17 cellular contexts compared by ENCODE assay signal in genomic region chr7:99740573-99741437, GRCh38. TPM values are rescaled to one million over a fixed set of nuclear protein-coding genes. Genes with fewer than 3 reads are reported as not detected.
A peak's percentile ranks its signal among the peaks of the same experiment; 100 is the strongest.
DNase-seq lines count a peak whose midpoint lies in the region; ATAC-seq, FAIRE-seq and TF ChIP-seq lines count a peak whose summit lies in the region.
"Had no signal": no experiment of that assay in that cellular context is flagged by ENCODE, and none has a peak within 500 bp of the region (broad histone marks: within the 10 kb centered on the region; RNA-seq: fewer than 3 reads in every experiment).

No MANE protein-coding gene starts in this region.

- POLR2A ChIA-PET in HepG2 (lab: Yijun Ruan, JAX) = interaction anchor here (1.8 kb wide), 1 partner anchor 47 kb away, joined by 12 read pairs; no protein-coding TSS in a partner anchor

- WGBS in adrenal gland, 4 donors = 69 to 85% (median 76%) methylated on average over 5 of the region's 5 CpGs
- 94% methylated on average over 5 of the region's 5 CpGs for WGBS in HepG2 (ENCODE audit: low lambda C conversion rate)

- H3K4me1 ChIP-seq in adrenal gland (replicated peaks in 1 of 2) (no peaks in the 10 kb centered on the region), HepG2 (ENCODE audit: insufficient read depth, low read length) (peaks cover 66% of the 10 kb centered on the region), right atrium auricular region (no peaks in the 10 kb centered on the region)

- no peak overlapping the region; the same call in 1 of the 2 replicates for H3K9ac ChIP-seq in HepG2 (ENCODE audit: insufficient read depth, low read depth, low read length)

- TF ChIP-seq EP300 in HepG2 (IDR thresholded peaks at IDR 0.05; ENCODE audit: low read depth in 2 of 2, low read length in 2 of 2) = no peak
- no peak for TF ChIP-seq EP300 in HepG2 (CRISPR knock-in tag; IDR thresholded peaks at IDR 0.05; ENCODE audit: borderline replicate concordance)

- no peak for FAIRE-seq in HepG2 (lab: Jason Lieb, UNC)
- FAIRE-seq: astrocyte, TTC549 had no signal

- no peak for ATAC-seq in HepG2
- ATAC-seq: effector memory CD8-positive, alpha-beta T cell; Right ventricle myocardium inferior had no signal

- H4K20me1 ChIP-seq in HepG2 (ENCODE audit: insufficient read depth, low read length) = no peaks in the 10 kb centered on the region

- in situ Hi-C loops in HepG2 (cut with HindIII; ENCODE audit: extremely low pct_ligation_motif_present, low pct_unique_long_range_greater_than_20kb) = no loop called here

- no peak for TF ChIP-seq RAD21 in HepG2 (CRISPR knock-in tag; IDR thresholded peaks at IDR 0.05)

- H2AFZ ChIP-seq in HepG2 (ENCODE audit: low read length) = no peak overlapping the region

- H3K9me3 ChIP-seq in adrenal gland (replicated peaks in 1 of 3) (no peaks in the 10 kb centered on the region), HepG2 (ENCODE audit: low read length) (no peaks in the 10 kb centered on the region), right atrium auricular region (no peaks in the 10 kb centered on the region)

- H3K79me2 ChIP-seq in HepG2 (ENCODE audit: insufficient read depth, low read length) = no peaks in the 10 kb centered on the region

- DNase-seq in AG08395 (ENCODE audit: low spot score) (peak; percentile 37), GF-D8 (lab: John Stamatoyannopoulos, UW) (peak; percentile 83), adrenal gland (peak in 4 of 7 donors; percentile 25 to 62 (median 28)), HepG2 (ENCODE audit: low spot score) (peak; percentile 8), SKM-1 treated with dmso at 0.1 percent for 144 hours (lab: John Stamatoyannopoulos, UW; ENCODE audit: unreplicated experiment) (no peak), amygdala (lab: John Stamatoyannopoulos, UW) (no peak), right atrium auricular region (ENCODE audit: low spot score) (no peak), GM19238 (ENCODE audit: insufficient read length, low spot score) (no peak)
- DNase-seq: effector memory CD8-positive, alpha-beta T cell; GDM1; NCI-H1694 treated with DMSO at 0.1 percent for 48 hours; stimulated activated naive CD4-positive, alpha-beta T cell treated with Interleukin-2 at 50 U/mL for 16 hours had no signal

- H3K36me3 ChIP-seq in adrenal gland (replicated peaks in 1 of 2) (no peaks in the 10 kb centered on the region), HepG2 (replicated peaks in 1 of 2; ENCODE audit: control insufficient read depth in 1 of 2, insufficient read depth in 2 of 2, low read length in 2 of 2) (no peaks in the 10 kb centered on the region), right atrium auricular region (peaks cover 5% of the 10 kb centered on the region)

- TF ChIP-seq CTCF in adrenal gland (IDR thresholded peaks at IDR 0.05) (no peak), HepG2 (CRISPR knock-in tag; IDR thresholded peaks at IDR 0.05) (no peak), right atrium auricular region (IDR thresholded peaks at IDR 0.05) (no peak)

- H3K4me2 ChIP-seq in HepG2 (ENCODE audit: low read depth, low read length) = no peak overlapping the region

- intact Hi-C loops in adrenal gland (cut with DNase I) = no loop called here
- intact Hi-C loops in HepG2 (cut with micrococcal nuclease; ENCODE audit: unreplicated experiment) = loop anchor here (5.0 kb wide), 1 partner anchor 86 kb away; the partner anchor contains the start of gene CYP3A43

- CTCF ChIA-PET in HepG2 (lab: Yijun Ruan, JAX; ENCODE audit: low intra/inter-chr PET ratio, low total read pairs) = no interaction called here

- no peak overlapping the region for H3K27ac ChIP-seq in adrenal gland
- H3K27ac ChIP-seq in HepG2 (ENCODE audit: extremely low read length, insufficient read depth, low read length) = no peak overlapping the region
- no peak overlapping the region for H3K27ac ChIP-seq in right atrium auricular region
- H3K27ac ChIP-seq: C4-2B had no signal

- no peak overlapping the region for H3K4me3 ChIP-seq in adrenal gland
- H3K4me3 ChIP-seq in HepG2 (replicated peaks in 1 of 3; ENCODE audit: insufficient read depth in 1 of 3, low read depth in 2 of 3, low read length in 3 of 3) = no peak overlapping the region
- H3K4me3 ChIP-seq in right atrium auricular region = no peak overlapping the region

- TF ChIP-seq POLR2A in adrenal gland (IDR thresholded peaks at IDR 0.05) (no peak), HepG2 (IDR thresholded peaks at IDR 0.05; ENCODE audit: insufficient read depth in 1 of 2, low read depth in 2 of 2, low read length in 2 of 2) (no peak)

- no TSS peak for BruUV-seq in HepG2 (replicated peaks; lab: Mats Ljungman, UMichigan)

- no peaks in the 10 kb centered on the region for H3K27me3 ChIP-seq in adrenal gland
- no peaks in the 10 kb centered on the region for H3K27me3 ChIP-seq in HepG2 (ENCODE audit: control insufficient read depth in 1 of 2, insufficient read depth in 2 of 2, low read length in 2 of 2)
- H3K27me3 ChIP-seq in right atrium auricular region = no peaks in the 10 kb centered on the region

TF ChIP-seq in HepG2, 621 proteins besides CTCF, POLR2A, EP300 and RAD21 (continues in another document):
- TF ChIP-seq ATF4 (CRISPR knock-in tag; IDR thresholded peaks at IDR 0.05) = peak in 1 of 2 experiments; percentile 86; a peak in 2 of 4 replicates
- peak; percentile 54 for TF ChIP-seq CEBPB (IDR thresholded peaks at IDR 0.05; ENCODE audit: borderline replicate concordance, low read depth, low read length)
- TF ChIP-seq ZNF326 (CRISPR knock-in tag; IDR thresholded peaks at IDR 0.05; ENCODE audit: borderline replicate concordance) = no peak

RNA-seq across cellular contexts. Expression of gene CYP3A7, which starts 5.8 kb away (rescaled TPM):
- 1 to 10 TPM in 3 of 8 donors, under 1 TPM in 2, not detected in 3; 0.27 to 1.9 (median 1.2) TPM for total RNA-seq in adrenal gland
- under 1 TPM; 0.09 to 0.32 (median 0.20) TPM for polyA plus RNA-seq in adrenal gland
- 6.4 and 6.6 TPM in 2 replicates for total RNA-seq in HepG2 (2016; rRNA removed; fragmentation: Illumina TruSeq; extraction: Trizol)
- total RNA-seq in HepG2 (2016; cell fraction: cytosol; rRNA removed; fragmentation: Illumina TruSeq; extraction: Trizol; ENCODE audit: low read depth) = 1.1 and 1.4 TPM in 2 replicates
- total RNA-seq in HepG2 (2016; cell fraction: insoluble cytoplasmic fraction; rRNA removed; fragmentation: Illumina TruSeq; extraction: Trizol) = 5.7 and 6.4 TPM in 2 replicates
- total RNA-seq in HepG2 (2016; cell fraction: membrane; rRNA removed; fragmentation: Illumina TruSeq; extraction: Trizol) = 2.3 and 2.5 TPM in 2 replicates
- total RNA-seq in HepG2 (2016; cell fraction: nucleus; rRNA removed; fragmentation: Illumina TruSeq; extraction: Trizol) = 6.7 and 7.7 TPM in 2 replicates
- 5.7 and 5.8 TPM in 2 replicates for polyA plus RNA-seq in HepG2 (2011; rRNA removed)
- 1.5 and 3.1 TPM in 2 replicates for polyA plus RNA-seq in HepG2 (2011; cell fraction: cytosol; rRNA removed)
- polyA plus RNA-seq in HepG2 (2011; cell fraction: nucleus; rRNA removed) = 5.9 and 6.8 TPM in 2 replicates
- 10.4 and 10.9 TPM in 2 replicates for polyA plus RNA-seq in HepG2 (2012)
- polyA plus RNA-seq in HepG2 (2016; cell fraction: cytosol; fragmentation: Illumina TruSeq; extraction: Trizol; ENCODE audit: low read depth) = 0.79 and 0.80 TPM in 2 replicates
- polyA plus RNA-seq in HepG2 (2016; cell fraction: insoluble cytoplasmic fraction; fragmentation: Illumina TruSeq; extraction: Trizol; ENCODE audit: low read depth) = 5.8 and 6.0 TPM in 2 replicates
- polyA plus RNA-seq in HepG2 (2016; cell fraction: membrane; fragmentation: Illumina TruSeq; extraction: Trizol; ENCODE audit: low read depth) = 1.9 and 2.2 TPM in 2 replicates
- 7.5 and 7.8 TPM in 2 replicates for polyA plus RNA-seq in HepG2 (2016; cell fraction: nucleus; fragmentation: Illumina TruSeq; extraction: Trizol; ENCODE audit: insufficient read depth, low read depth)
- polyA minus RNA-seq in HepG2 (2011; rRNA and poly(A)+ RNA removed; ENCODE audit: low replicate concordance) = 0.38 TPM in 1 of 2 replicates, not detected in the other
- 1.8 and 1.9 TPM in 2 replicates for polyA minus RNA-seq in HepG2 (2011; cell fraction: cytosol; rRNA and poly(A)+ RNA removed)
- polyA minus RNA-seq in HepG2 (2011; cell fraction: nucleus; rRNA and poly(A)+ RNA removed) = 5.2 and 8.2 TPM in 2 replicates
- total RNA-seq in right atrium auricular region = 1 to 10 TPM in 1 of 2 donors, under 1 TPM in 1; 0.82 to 2.0 TPM
- total RNA-seq: astrocyte, progenitor cell of endocrine pancreas, Right ventricle myocardium inferior had no signal

RNA-seq across cellular contexts. Expression of gene CYP3A4, which starts 43.2 kb away (rescaled TPM):
- total RNA-seq in adrenal gland = 10 to 100 TPM in 2 of 8 donors, 1 to 10 TPM in 3, under 1 TPM in 3; 0.14 to 34.6 (median 2.1) TPM
- 1 to 10 TPM in 1 of 3 donors, under 1 TPM in 2; 0.33 to 1.8 (median 0.57) TPM for polyA plus RNA-seq in adrenal gland
- 0.11 and 0.35 TPM in 2 replicates for total RNA-seq in HepG2 (2016; rRNA removed; fragmentation: Illumina TruSeq; extraction: Trizol)
- total RNA-seq in HepG2 (2016; cell fraction: cytosol; rRNA removed; fragmentation: Illumina TruSeq; extraction: Trizol; ENCODE audit: low read depth) = 0.09 TPM in 1 of 2 replicates, not detected in the other
- 0.17 and 0.18 TPM in 2 replicates for total RNA-seq in HepG2 (2016; cell fraction: insoluble cytoplasmic fraction; rRNA removed; fragmentation: Illumina TruSeq; extraction: Trizol)
- total RNA-seq in HepG2 (2016; cell fraction: membrane; rRNA removed; fragmentation: Illumina TruSeq; extraction: Trizol) = 0.25 and 0.28 TPM in 2 replicates
- total RNA-seq in HepG2 (2016; cell fraction: nucleus; rRNA removed; fragmentation: Illumina TruSeq; extraction: Trizol) = 0.53 TPM in 1 of 2 replicates, not detected in the other
- polyA plus RNA-seq in HepG2 (2011; rRNA removed) = 0.07 and 0.24 TPM in 2 replicates
- 0.07 and 0.10 TPM in 2 replicates for polyA plus RNA-seq in HepG2 (2011; cell fraction: cytosol; rRNA removed)
- polyA plus RNA-seq in HepG2 (2011; cell fraction: nucleus; rRNA removed) = 0.13 and 0.28 TPM in 2 replicates
- polyA plus RNA-seq in HepG2 (2012) = 0.32 and 0.55 TPM in 2 replicates
- 0.09 TPM in 1 of 2 replicates, not detected in the other for polyA plus RNA-seq in HepG2 (2016; cell fraction: cytosol; fragmentation: Illumina TruSeq; extraction: Trizol; ENCODE audit: low read depth)
- 0.21 and 0.24 TPM in 2 replicates for polyA plus RNA-seq in HepG2 (2016; cell fraction: insoluble cytoplasmic fraction; fragmentation: Illumina TruSeq; extraction: Trizol; ENCODE audit: low read depth)
- polyA plus RNA-seq in HepG2 (2016; cell fraction: membrane; fragmentation: Illumina TruSeq; extraction: Trizol; ENCODE audit: low read depth) = 0.07 and 0.09 TPM in 2 replicates
- polyA plus RNA-seq in HepG2 (2016; cell fraction: nucleus; fragmentation: Illumina TruSeq; extraction: Trizol; ENCODE audit: insufficient read depth, low read depth) = 0.31 and 0.35 TPM in 2 replicates
- 0.08 TPM in 1 of 2 replicates, not detected in the other for polyA minus RNA-seq in HepG2 (2011; rRNA and poly(A)+ RNA removed; ENCODE audit: low replicate concordance)
- not detected in 2 replicates for polyA minus RNA-seq in HepG2 (2011; cell fraction: cytosol; rRNA and poly(A)+ RNA removed)
- polyA minus RNA-seq in HepG2 (2011; cell fraction: nucleus; rRNA and poly(A)+ RNA removed) = 0.75 TPM in 1 of 2 replicates, not detected in the other
- total RNA-seq in right atrium auricular region = under 1 TPM in 1 of 2 donors, not detected in 1; 0.43 TPM
- total RNA-seq: astrocyte, progenitor cell of endocrine pancreas, Right ventricle myocardium inferior had no signal

Comparison
In these comparisons a context has a peak if more than half of its experiments do, and no peak if none do; other contexts are left out.
1. DNase-seq: peak in AG08395 (single experiment), GF-D8 (single experiment), adrenal gland (4 of 7) and HepG2 (single experiment); none in SKM-1 treated with dmso at 0.1 percent for 144 hours (single experiment), amygdala (0 of 56), right atrium auricular region (single experiment) and GM19238 (single experiment).